20 cellular contexts compared by ENCODE assay signal in the genomic region with DNA sequence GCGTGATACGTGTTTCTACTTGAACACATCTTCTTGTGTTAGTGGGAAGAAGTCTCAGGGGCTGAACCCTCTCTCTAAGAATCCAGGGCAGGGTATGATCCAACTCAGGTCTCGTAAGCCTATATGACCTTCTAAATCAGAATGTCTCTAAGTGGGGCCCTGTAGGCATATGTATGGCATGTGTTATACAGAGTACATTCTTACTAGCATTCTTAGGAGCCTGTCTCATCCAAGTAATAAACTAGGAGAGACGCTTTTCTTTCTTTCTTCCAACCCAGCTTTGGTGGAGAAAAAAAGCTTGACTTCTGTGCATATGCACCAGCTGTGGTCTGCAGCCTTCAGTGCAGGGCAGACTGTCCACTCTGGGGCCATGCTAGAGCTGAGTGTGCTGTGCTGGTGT. TPM values are rescaled to one million over a fixed set of nuclear protein-coding genes. Genes with fewer than 3 reads are reported as not detected.
DNase-seq lines count a peak whose midpoint lies in the region; ATAC-seq, FAIRE-seq and TF ChIP-seq lines count a peak whose summit lies in the region.
"Had no signal": no experiment of that assay in that cellular context is flagged by ENCODE, and none has a peak within 500 bp of the region (broad histone marks: within the 10 kb centered on the region; RNA-seq: fewer than 3 reads in every experiment).

No MANE protein-coding gene starts in this region.

- peaks cover 4% of the 10 kb centered on the region for H3K4me1 Mint-ChIP-seq in glutamatergic neuron (ENCODE audit: low read depth, unreplicated experiment)
- H3K4me1 Mint-ChIP-seq: B cell, IgD-negative memory B cell had no signal

- H3K4me3 ChIP-seq in HepG2 (replicated peaks in 1 of 3; ENCODE audit: insufficient read depth in 1 of 3, low read depth in 2 of 3, low read length in 3 of 3) (no peak overlapping the region), right lobe of liver (no peak overlapping the region), neuronal stem cell (ENCODE audit: low read length in 2 of 2) (no peak overlapping the region)
- H3K4me3 ChIP-seq in effector memory CD4-positive, alpha-beta T cell (ENCODE audit: insufficient read depth, low read depth, low read length, poor library complexity, severe bottlenecking): no peak overlapping the region
- H3K4me3 ChIP-seq: A549; BLaER1 treated with 17β-estradiol and CSF1 and Interleukin-3, amounts not matched to agents 10 nM and 100 nM had no signal

- H3K9me3 ChIP-seq in HepG2 (ENCODE audit: low read length) (no peaks in the 10 kb centered on the region), right lobe of liver (no peaks in the 10 kb centered on the region), neuronal stem cell (replicated peaks in 1 of 2; ENCODE audit: control insufficient read depth in 2 of 2, insufficient read depth in 1 of 2, low read depth in 1 of 2, low read length in 2 of 2) (peaks cover 0 to 2% of the 10 kb centered on the region in 2 donors)
- no peaks in the 10 kb centered on the region for H3K9me3 ChIP-seq in effector memory CD4-positive, alpha-beta T cell (ENCODE audit: control insufficient read depth, low read length)
- H3K9me3 ChIP-seq: A549; BLaER1 treated with 17β-estradiol and CSF1 and Interleukin-3, amounts not matched to agents 10 nM and 100 nM had no signal

- no peak overlapping the region for H2BK12ac ChIP-seq in neuronal stem cell (ENCODE audit: low read length)

- H3K4ac ChIP-seq in neuronal stem cell (ENCODE audit: low read length): no peak overlapping the region

- H2BK120ac ChIP-seq in neuronal stem cell (ENCODE audit: low read depth, low read length): no peak overlapping the region

- H3K27me3 ChIP-seq in HepG2 (ENCODE audit: control insufficient read depth in 1 of 2, insufficient read depth in 2 of 2, low read length in 2 of 2): no peaks in the 10 kb centered on the region
- H3K27me3 ChIP-seq in right lobe of liver: no peaks in the 10 kb centered on the region
- H3K27me3 ChIP-seq in neuronal stem cell (ENCODE audit: control insufficient read depth in 3 of 3, insufficient read depth in 3 of 3, low read depth in 1 of 3, low read length in 3 of 3): no peaks in the 10 kb centered on the region
- H3K27me3 ChIP-seq in effector memory CD4-positive, alpha-beta T cell (replicated peaks; ENCODE audit: control insufficient read depth, insufficient read depth, low read length, poor library complexity, severe bottlenecking): no peaks in the 10 kb centered on the region
- H3K27me3 ChIP-seq: BLaER1 treated with 17β-estradiol and CSF1 and Interleukin-3, amounts not matched to agents 10 nM and 100 nM had no signal

- H3K14ac ChIP-seq in neuronal stem cell (ENCODE audit: low read length): peak overlapping the region; percentile 31

- FAIRE-seq in HepG2 (lab: Jason Lieb, UNC): no peak
- no peak for FAIRE-seq in HTR-8/SVneo (lab: Jason Lieb, UNC)
- FAIRE-seq: A549 had no signal

- in situ Hi-C loops in HepG2 (cut with HindIII; ENCODE audit: extremely low pct_ligation_motif_present, low pct_unique_long_range_greater_than_20kb): no loop called here

- no peak overlapping the region for H2BK5ac ChIP-seq in neuronal stem cell (ENCODE audit: low read length)

- H2BK15ac ChIP-seq in neuronal stem cell (ENCODE audit: low read length): no peak overlapping the region

- no peak overlapping the region for H3K4me3 Mint-ChIP-seq in glutamatergic neuron (ENCODE audit: unreplicated experiment)
- H3K4me3 Mint-ChIP-seq: B cell; CD8-positive, alpha-beta T cell; IgD-negative memory B cell had no signal

- no peaks in the 10 kb centered on the region for H3K36me3 Mint-ChIP-seq in glutamatergic neuron (ENCODE audit: unreplicated experiment)

- peaks cover 2% of the 10 kb centered on the region for H3K9me3 Mint-ChIP-seq in glutamatergic neuron (ENCODE audit: unreplicated experiment)
- H3K9me3 Mint-ChIP-seq: CD8-positive, alpha-beta T cell; IgD-negative memory B cell had no signal

- H2AFZ ChIP-seq in HepG2 (ENCODE audit: low read length) (no peak overlapping the region), neuronal stem cell (ENCODE audit: low read length) (no peak overlapping the region)

- no peak overlapping the region for H3K18ac ChIP-seq in neuronal stem cell (ENCODE audit: low read length)

- 60% methylated on average over 4 of the region's 4 CpGs for WGBS in HepG2 (ENCODE audit: low lambda C conversion rate)
- WGBS in right lobe of liver (ENCODE audit: insufficient coverage, low coverage, low lambda C conversion rate, missing lambda C conversion rate): 90% methylated on average over 3 of the region's 4 CpGs
- no CpG with 5 or more reads among the region's 4 CpGs for WGBS in neuronal stem cell (ENCODE audit: extremely low coverage in 2 of 2, insufficient read length in 2 of 2, insufficient replicate concordance in 1 of 2), 2 donors

- no peak overlapping the region for H2AK5ac ChIP-seq in neuronal stem cell (ENCODE audit: low read depth, low read length)

- H3K4me1 ChIP-seq in HepG2 (ENCODE audit: insufficient read depth, low read length): no peaks in the 10 kb centered on the region
- no peaks in the 10 kb centered on the region for H3K4me1 ChIP-seq in right lobe of liver
- peaks cover 1 to 3% of the 10 kb centered on the region in 2 donors for H3K4me1 ChIP-seq in neuronal stem cell (ENCODE audit: control insufficient read depth in 2 of 2, insufficient read depth in 1 of 2, low read depth in 1 of 2, low read length in 2 of 2)
- H3K4me1 ChIP-seq in effector memory CD4-positive, alpha-beta T cell (ENCODE audit: control insufficient read depth, insufficient read depth, low read length, poor library complexity, severe bottlenecking): no peaks in the 10 kb centered on the region
- H3K4me1 ChIP-seq: A549; BLaER1 treated with 17β-estradiol and CSF1 and Interleukin-3, amounts not matched to agents 10 nM and 100 nM had no signal

- no peak overlapping the region for H3K27ac ChIP-seq in HepG2 (ENCODE audit: extremely low read length, insufficient read depth, low read length)
- no peak overlapping the region for H3K27ac ChIP-seq in right lobe of liver
- H3K27ac ChIP-seq in neuronal stem cell (replicated peaks; ENCODE audit: low read length): no peak overlapping the region
- no peak overlapping the region for H3K27ac ChIP-seq in effector memory CD4-positive, alpha-beta T cell (ENCODE audit: insufficient read depth, low read length, poor library complexity, severe bottlenecking)
- H3K27ac ChIP-seq: 22Rv1; A549; BLaER1 treated with 17β-estradiol and CSF1 and Interleukin-3, amounts not matched to agents 10 nM and 100 nM had no signal

- H3K23ac ChIP-seq in neuronal stem cell (ENCODE audit: low read depth, low read length, poor library complexity): no peak overlapping the region

- TF ChIP-seq EP300 in HepG2 (IDR thresholded peaks at IDR 0.05; ENCODE audit: low read depth in 2 of 2, low read length in 2 of 2) (no peak), HepG2 (CRISPR knock-in tag; IDR thresholded peaks at IDR 0.05; ENCODE audit: borderline replicate concordance) (no peak)

- POLR2A ChIA-PET in HepG2 (lab: Yijun Ruan, JAX): no interaction called here

- no peak for TF ChIP-seq POLR2A in HepG2 (IDR thresholded peaks at IDR 0.05; ENCODE audit: insufficient read depth in 1 of 2, low read depth in 2 of 2, low read length in 2 of 2)
- TF ChIP-seq POLR2A in right lobe of liver (IDR thresholded peaks at IDR 0.05): no peak

- H4K8ac ChIP-seq in neuronal stem cell (ENCODE audit: low read depth, low read length): no peak overlapping the region

- CTCF ChIA-PET in HepG2 (lab: Yijun Ruan, JAX; ENCODE audit: low intra/inter-chr PET ratio, low total read pairs): no interaction called here

- DNase-seq in HepG2 (ENCODE audit: low spot score) (no peak), right lobe of liver (no peak), glutamatergic neuron (peak; percentile 26), neuronal stem cell (ENCODE audit: low spot score) (no peak), NCI-H82 treated with DMSO at 0.1 percent for 48 hours (lab: John Stamatoyannopoulos, UW; ENCODE audit: unreplicated experiment) (no peak), HTR-8/SVneo (ENCODE audit: insufficient read length, low spot score) (no peak)
- DNase-seq in effector memory CD4-positive, alpha-beta T cell: no peak
- DNase-seq: Calu3; CD8-positive, alpha-beta T cell; DMS79 treated with DMSO at 0.1 percent for 48 hours; GF-D8; GOT3; H7; KG1 had no signal

- H4K91ac ChIP-seq in neuronal stem cell (ENCODE audit: low read depth, low read length, poor library complexity): no peak overlapping the region

- BruUV-seq in HepG2 (replicated peaks; lab: Mats Ljungman, UMichigan): no TSS peak

- H3K9ac ChIP-seq in HepG2 (ENCODE audit: insufficient read depth, low read depth, low read length) (no peak overlapping the region), neuronal stem cell (ENCODE audit: low read depth, low read length, poor library complexity) (no peak overlapping the region)
- H3K9ac ChIP-seq: BLaER1 treated with 17β-estradiol and CSF1 and Interleukin-3, amounts not matched to agents 10 nM and 100 nM had no signal

- H4K20me1 ChIP-seq in HepG2 (ENCODE audit: insufficient read depth, low read length): no peaks in the 10 kb centered on the region

- no peaks in the 10 kb centered on the region for H3K79me1 ChIP-seq in neuronal stem cell (ENCODE audit: low read depth, low read length)

- TF ChIP-seq CTCF in HepG2 (CRISPR knock-in tag; IDR thresholded peaks at IDR 0.05): no peak
- no peak for TF ChIP-seq CTCF in right lobe of liver (IDR thresholded peaks at IDR 0.05)
- no peak for TF ChIP-seq CTCF in glutamatergic neuron (IDR thresholded peaks at IDR 0.05; ENCODE audit: partially characterized antibody, unreplicated experiment)

- no peak overlapping the region for H3K27ac Mint-ChIP-seq in glutamatergic neuron (ENCODE audit: unreplicated experiment)
- H3K27ac Mint-ChIP-seq: B cell; CD8-positive, alpha-beta T cell; IgD-negative memory B cell had no signal

- intact Hi-C loops in HepG2 (cut with micrococcal nuclease; ENCODE audit: unreplicated experiment): no loop called here
- intact Hi-C loops in right lobe of liver (cut with DNase I): no loop called here

- H3K27me3 Mint-ChIP-seq in glutamatergic neuron (ENCODE audit: unreplicated experiment): peaks cover 2% of the 10 kb centered on the region
- H3K27me3 Mint-ChIP-seq: B cell, IgD-negative memory B cell had no signal

- H3K36me3 ChIP-seq in HepG2 (replicated peaks in 1 of 2; ENCODE audit: control insufficient read depth in 1 of 2, insufficient read depth in 2 of 2, low read length in 2 of 2): no peaks in the 10 kb centered on the region
- H3K36me3 ChIP-seq in right lobe of liver: peaks cover 0 to 17% (median 2%) of the 10 kb centered on the region in 4 donors
- peaks cover 4 to 38% of the 10 kb centered on the region in 2 donors for H3K36me3 ChIP-seq in neuronal stem cell (replicated peaks in 1 of 2; ENCODE audit: control insufficient read depth in 2 of 2, insufficient read depth in 2 of 2, low read length in 2 of 2)
- H3K36me3 ChIP-seq in effector memory CD4-positive, alpha-beta T cell (ENCODE audit: control insufficient read depth, insufficient read depth, low read length): peaks cover 30% of the 10 kb centered on the region

- ATAC-seq in HepG2: peak; percentile 38; the same call in 1 of the 3 replicates
- no peak for ATAC-seq in right lobe of liver
- ATAC-seq: A549; CD8-positive, alpha-beta T cell; HCT116 had no signal

- H3K4me2 ChIP-seq in HepG2 (ENCODE audit: low read depth, low read length) (no peak overlapping the region), neuronal stem cell (ENCODE audit: insufficient read depth, low read length, poor library complexity, severe bottlenecking) (no peak overlapping the region)
- H3K4me2 ChIP-seq: A549; BLaER1 treated with 17β-estradiol and CSF1 and Interleukin-3, amounts not matched to agents 10 nM and 100 nM had no signal

- no peaks in the 10 kb centered on the region for H3K79me2 ChIP-seq in HepG2 (ENCODE audit: insufficient read depth, low read length)

- no peak for TF ChIP-seq RAD21 in HepG2 (CRISPR knock-in tag; IDR thresholded peaks at IDR 0.05)

RNA-seq across cellular contexts. Expression of a gene that starts 47.2 kb away (rescaled TPM):
- total RNA-seq in HepG2 (2016; rRNA removed; fragmentation: Illumina TruSeq; extraction: Trizol) (2.5 and 4.1 TPM in 2 replicates), right lobe of liver (10 to 100 TPM in 1 of 6 experiments, 1 to 10 TPM in 5; 3.0 to 13.2 (median 7.2) TPM), glutamatergic neuron (ENCODE audit: unreplicated experiment) (22.8 TPM)
- 1.3 and 1.4 TPM in 2 replicates for total RNA-seq in HepG2 (2016; cell fraction: cytosol; rRNA removed; fragmentation: Illumina TruSeq; extraction: Trizol; ENCODE audit: low read depth)
- 2.3 and 3.2 TPM in 2 replicates for total RNA-seq in HepG2 (2016; cell fraction: insoluble cytoplasmic fraction; rRNA removed; fragmentation: Illumina TruSeq; extraction: Trizol)
- 1.9 and 2.3 TPM in 2 replicates for total RNA-seq in HepG2 (2016; cell fraction: membrane; rRNA removed; fragmentation: Illumina TruSeq; extraction: Trizol)
- 3.9 and 4.0 TPM in 2 replicates for total RNA-seq in HepG2 (2016; cell fraction: nucleus; rRNA removed; fragmentation: Illumina TruSeq; extraction: Trizol)
- 1.2 and 1.5 TPM in 2 replicates for polyA plus RNA-seq in HepG2 (2011; rRNA removed)
- 0.39 and 0.87 TPM in 2 replicates for polyA plus RNA-seq in HepG2 (2011; cell fraction: cytosol; rRNA removed)
- polyA plus RNA-seq in HepG2 (2011; cell fraction: nucleus; rRNA removed): 1.3 and 3.9 TPM in 2 replicates
- 1.0 and 1.7 TPM in 2 replicates for polyA plus RNA-seq in HepG2 (2012)
- 0.12 and 0.37 TPM in 2 replicates for polyA plus RNA-seq in HepG2 (2016; cell fraction: cytosol; fragmentation: Illumina TruSeq; extraction: Trizol; ENCODE audit: low read depth)
- polyA plus RNA-seq in HepG2 (2016; cell fraction: insoluble cytoplasmic fraction; fragmentation: Illumina TruSeq; extraction: Trizol; ENCODE audit: low read depth): 2.2 TPM in 2 replicates
- polyA plus RNA-seq in HepG2 (2016; cell fraction: membrane; fragmentation: Illumina TruSeq; extraction: Trizol; ENCODE audit: low read depth): 0.26 and 0.31 TPM in 2 replicates
- 3.6 and 4.0 TPM in 2 replicates for polyA plus RNA-seq in HepG2 (2016; cell fraction: nucleus; fragmentation: Illumina TruSeq; extraction: Trizol; ENCODE audit: insufficient read depth, low read depth)
- 0.70 and 2.3 TPM in 2 replicates for polyA minus RNA-seq in HepG2 (2011; rRNA and poly(A)+ RNA removed; ENCODE audit: low replicate concordance)
- 0.70 and 1.1 TPM in 2 replicates for polyA minus RNA-seq in HepG2 (2011; cell fraction: cytosol; rRNA and poly(A)+ RNA removed)
- polyA minus RNA-seq in HepG2 (2011; cell fraction: nucleus; rRNA and poly(A)+ RNA removed): 3.5 and 5.1 TPM in 2 replicates
- polyA plus RNA-seq in neuronal stem cell (2013, experiment 1 of 2): 9.4 TPM
- polyA plus RNA-seq in neuronal stem cell (2013, experiment 2 of 2): 9.0 TPM
